ENCODE assay signal across 8 cellular contexts in genomic region chr19:2270157-2270571, GRCh38. TPM values are rescaled to one million over a fixed set of nuclear protein-coding genes. Genes with fewer than 3 reads are reported as not detected.
DNase-seq lines count a peak whose midpoint lies in the region; ATAC-seq lines count a peak whose summit lies in the region.

No MANE protein-coding gene starts in this region.

- intact Hi-C loops in right cardiac atrium (cut with DNase I): loop anchor here in 3 of 4 donors (5.0 kb wide), 3 partner anchors 33 to 113 kb away; partner anchors contain the start of genes PLEKHJ1 (in 3 of the 3) and SF3A2 (in 3 of the 3)

- H3K27ac Mint-ChIP-seq in activated naive CD8-positive, alpha-beta T cell treated with anti-CD3 and anti-CD28 coated beads, Interleukin-2, amount 50 U/mL, for 24 hours: peak overlapping the region; percentile 89

- H3K9me3 Mint-ChIP-seq in activated naive CD8-positive, alpha-beta T cell treated with anti-CD3 and anti-CD28 coated beads, Interleukin-2, amount 50 U/mL, for 24 hours: no peaks in the 10 kb centered on the region

- peak; percentile 81 for DNase-seq in activated effector memory CD4-positive, alpha-beta T cell treated with anti-CD3 and anti-CD28 coated beads, Interleukin-2, amount 50 U/mL, for 16 hours
- DNase-seq in activated effector memory CD4-positive, alpha-beta T cell treated with Interleukin-2 at 50 U/mL for 16 hours: no peak
- DNase-seq in activated naive CD8-positive, alpha-beta T cell treated with anti-CD3 and anti-CD28 coated beads, Interleukin-2, amount 50 U/mL, for 24 hours: peak; percentile 53
- DNase-seq in right cardiac atrium (peak; percentile 70 to 88 (median 85)), NCI-H524 (lab: John Stamatoyannopoulos, UW) (no peak)

- H3K9me3 ChIP-seq in right cardiac atrium (ENCODE audit: control insufficient read depth, low read length): no peaks in the 10 kb centered on the region

- H3K36me3 Mint-ChIP-seq in activated naive CD8-positive, alpha-beta T cell treated with anti-CD3 and anti-CD28 coated beads, Interleukin-2, amount 50 U/mL, for 24 hours (ENCODE audit: low read depth): peaks cover 28% of the 10 kb centered on the region

- H3K4me1 ChIP-seq in right cardiac atrium (ENCODE audit: control insufficient read depth, insufficient read depth, low read length): no peaks in the 10 kb centered on the region

- WGBS in right cardiac atrium: under 1% methylated on average over 51 of the region's 51 CpGs

- ATAC-seq in activated naive CD8-positive, alpha-beta T cell treated with anti-CD3 and anti-CD28 coated beads, Interleukin-2, amount 50 U/mL, for 24 hours: no peak
- peak; percentile 8 to 28 for ATAC-seq in right cardiac atrium
- no peak for ATAC-seq in GM19397 (IDR thresholded peaks at IDR 0.05; ENCODE audit: unreplicated experiment)
- no peak for ATAC-seq in HG03097 (IDR thresholded peaks at IDR 0.05; ENCODE audit: low FRiP score, unreplicated experiment)

- peak overlapping the region; percentile 96 for H3K27ac ChIP-seq in right cardiac atrium (ENCODE audit: low read length)
- peak overlapping the region; percentile 81 to 99 (median 98) for H3K27ac ChIP-seq in skin epidermis

- H3K4me3 Mint-ChIP-seq in activated naive CD8-positive, alpha-beta T cell treated with anti-CD3 and anti-CD28 coated beads, Interleukin-2, amount 50 U/mL, for 24 hours: peak overlapping the region; percentile 89

- H3K4me3 ChIP-seq in right cardiac atrium (ENCODE audit: low read length): peak overlapping the region; percentile 83
- H3K4me3 ChIP-seq in skin epidermis: peak overlapping the region; percentile 72 to 100 (median 91)

- peaks cover 47% of the 10 kb centered on the region for H3K4me1 Mint-ChIP-seq in activated naive CD8-positive, alpha-beta T cell treated with anti-CD3 and anti-CD28 coated beads, Interleukin-2, amount 50 U/mL, for 24 hours

- H3K27me3 ChIP-seq in right cardiac atrium (ENCODE audit: control insufficient read depth, insufficient read depth): no peaks in the 10 kb centered on the region

- H3K27me3 Mint-ChIP-seq in activated naive CD8-positive, alpha-beta T cell treated with anti-CD3 and anti-CD28 coated beads, Interleukin-2, amount 50 U/mL, for 24 hours: no peaks in the 10 kb centered on the region

RNA-seq across cellular contexts. Expression of gene PEAK3, which starts 11.8 kb away (rescaled TPM):
- 1 to 10 TPM; 1.0 to 3.1 (median 1.7) TPM for total RNA-seq in right cardiac atrium
- 0.84 TPM for polyA plus RNA-seq in right cardiac atrium

RNA-seq across cellular contexts. Expression of gene JSRP1, which starts 13.9 kb away (rescaled TPM):
- not detected for total RNA-seq in right cardiac atrium
- polyA plus RNA-seq in right cardiac atrium: 0.75 TPM

RNA-seq across cellular contexts. Expression of gene AMH, which starts 21.0 kb away (rescaled TPM):
- 1 to 10 TPM in 2 of 4 donors, under 1 TPM in 2; 0.31 to 1.6 (median 1.1) TPM for total RNA-seq in right cardiac atrium
- 0.36 TPM for polyA plus RNA-seq in right cardiac atrium

RNA-seq across cellular contexts. Expression of gene SF3A2, which starts 33.5 kb away (rescaled TPM):
- 10 to 100 TPM; 30.0 to 34.9 (median 33.1) TPM for total RNA-seq in right cardiac atrium
- polyA plus RNA-seq in right cardiac atrium: 26.4 TPM

RNA-seq across cellular contexts. Expression of gene PLEKHJ1, which starts 34.0 kb away (rescaled TPM):
- 10 to 100 TPM; 39.9 to 51.8 (median 45.8) TPM for total RNA-seq in right cardiac atrium
- 65.2 TPM for polyA plus RNA-seq in right cardiac atrium

Comparison
In these comparisons a context has a peak if more than half of its experiments do, and no peak if none do; other contexts are left out.
1. DNase-seq: peak in activated effector memory CD4-positive, alpha-beta T cell treated with anti-CD3 and anti-CD28 coated beads, Interleukin-2, amount 50 U/mL, for 16 hours (single experiment), activated naive CD8-positive, alpha-beta T cell treated with anti-CD3 and anti-CD28 coated beads, Interleukin-2, amount 50 U/mL, for 24 hours (single experiment) and right cardiac atrium (3 of 3); none in activated effector memory CD4-positive, alpha-beta T cell treated with Interleukin-2 at 50 U/mL for 16 hours (single experiment) and NCI-H524 (0 of 2).
2. ATAC-seq: peak in right cardiac atrium (2 of 2); none in activated naive CD8-positive, alpha-beta T cell treated with anti-CD3 and anti-CD28 coated beads, Interleukin-2, amount 50 U/mL, for 24 hours (single experiment), GM19397 (single experiment) and HG03097 (single experiment).